In the genomic region with DNA sequence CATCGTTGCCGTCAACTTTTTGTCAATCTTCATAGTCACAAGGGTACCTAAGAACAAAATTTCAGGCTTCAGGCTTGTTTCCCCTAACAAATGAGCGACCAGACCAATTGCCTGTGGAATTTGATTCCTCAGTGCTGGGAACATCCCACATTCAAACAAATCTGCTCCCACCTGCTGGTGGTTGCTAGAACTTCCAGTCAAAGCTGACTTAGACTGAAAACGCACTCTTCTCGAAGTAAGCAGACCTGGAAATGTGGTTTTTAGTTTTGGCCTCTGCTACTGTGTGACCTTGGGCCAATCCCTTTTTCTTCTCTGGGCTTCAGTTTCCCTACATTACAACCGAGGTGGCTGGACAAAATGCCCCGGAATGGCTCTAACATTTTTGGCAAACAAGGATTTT, we compare ENCODE assay signal across 8 cellular contexts.
DNase-seq lines count a peak whose midpoint lies in the region; ATAC-seq and TF ChIP-seq lines count a peak whose summit lies in the region.

No MANE protein-coding gene starts in this region.

- no peak overlapping the region for H3K27ac Mint-ChIP-seq in effector memory CD8-positive, alpha-beta T cell

- H3K36me3 Mint-ChIP-seq in effector memory CD8-positive, alpha-beta T cell (ENCODE audit: insufficient read depth): peaks cover 2% of the 10 kb centered on the region

- no peak overlapping the region for H3K4me3 ChIP-seq in cardiac fibroblast (replicated peaks in 1 of 2; ENCODE audit: low read depth in 2 of 2, low read length in 2 of 2)

- peak; percentile 85 for DNase-seq in DMS 273 (lab: John Stamatoyannopoulos, UW; ENCODE audit: unreplicated experiment)
- DNase-seq in NCI-H510A (lab: John Stamatoyannopoulos, UW): peak; percentile 33
- DNase-seq in cardiac fibroblast (ENCODE audit: low read depth in 2 of 2): peak; percentile 70 to 74
- DNase-seq in middle frontal gyrus (ENCODE audit: extremely low spot score, low spot score): peak; percentile 27
- DNase-seq in effector memory CD8-positive, alpha-beta T cell: no peak

- ATAC-seq in GM21723 (IDR thresholded peaks at IDR 0.05; ENCODE audit: unreplicated experiment) (peak; percentile 55), HG02759 (IDR thresholded peaks at IDR 0.05; ENCODE audit: unreplicated experiment) (no peak), HG02852 (IDR thresholded peaks at IDR 0.05; ENCODE audit: unreplicated experiment) (no peak)
- ATAC-seq in effector memory CD8-positive, alpha-beta T cell (replicated peaks): no peak

- no peaks in the 10 kb centered on the region for H3K4me1 Mint-ChIP-seq in effector memory CD8-positive, alpha-beta T cell (ENCODE audit: low read depth in 2 of 2)

- H3K4me3 Mint-ChIP-seq in effector memory CD8-positive, alpha-beta T cell: no peak overlapping the region

- H3K27me3 Mint-ChIP-seq in effector memory CD8-positive, alpha-beta T cell: peaks cover 13 to 27% of the 10 kb centered on the region in 2 donors

- TF ChIP-seq CTCF in cardiac fibroblast (IDR thresholded peaks at IDR 0.05; ENCODE audit: low read depth, low read length): peak; percentile 62

- H3K9me3 Mint-ChIP-seq in effector memory CD8-positive, alpha-beta T cell: no peaks in the 10 kb centered on the region

Comparison
In these comparisons a context has a peak if more than half of its experiments do, and no peak if none do; other contexts are left out.
1. DNase-seq: peak in DMS 273 (single experiment), NCI-H510A (single experiment), cardiac fibroblast (2 of 2) and middle frontal gyrus (single experiment); none in effector memory CD8-positive, alpha-beta T cell (0 of 3).